Comparison of ENCODE assay signal across 28 cellular contexts in genomic region chr2:5740073-5740472, GRCh38. TPM values are rescaled to one million over a fixed set of nuclear protein-coding genes. Genes with fewer than 3 reads are reported as not detected.
"Had no signal": no experiment of that assay in that cellular context is flagged by ENCODE, and none has a peak within 500 bp of the region (broad histone marks: within the 10 kb centered on the region; RNA-seq: fewer than 3 reads in every experiment).

No MANE protein-coding gene starts in this region.

- H3K27ac ChIP-seq: adrenal gland, body of pancreas, SK-N-MC, WERI-Rb-1 had no signal

- DNase-seq: activated CD4-positive, alpha-beta memory T cell treated with anti-CD3 and anti-CD28 coated beads, Interleukin-2, amount 10 ng/mL, durations not matched to agents 7 days and 5 days; activated CD4-positive, alpha-beta T cell treated with anti-CD3 and anti-CD28 coated beads for 36 hours; activated CD4-positive, alpha-beta T cell treated with anti-CD3 and anti-CD28 coated beads, Interleukin-2, amount 50 U/mL, for 1 hour; activated CD8-positive, alpha-beta memory T cell treated with anti-CD3 and anti-CD28 coated beads, Interleukin-2, amount 50 U/mL, for 4 hours; activated naive CD4-positive, alpha-beta T cell treated with anti-CD3 and anti-CD28 coated beads, Interleukin-2, amount 50 U/mL, for 16 hours; activated naive CD8-positive, alpha-beta T cell treated with anti-CD3 and anti-CD28 coated beads, Interleukin-2, amount 10 ng/mL, durations not matched to agents 7 days and 5 days; activated T-cell treated with anti-CD3 and anti-CD28 coated beads, Interleukin-2, amount 50 U/mL, for 72 hours; adrenal gland; aorta; body of pancreas; central memory CD4-positive, alpha-beta T cell; Karpas-422; NCI-H1105 treated with DMSO at 0.1 percent for 48 hours; NCI-H1436 treated with DMSO at 0.1 percent for 48 hours; NCI-H187; NCI-H345; NCI-H510A; NCI-H526 treated with DMSO at 0.1 percent for 48 hours; NCI-H82; OCI-M1; RPMI8226; T-helper 1 cell; WERI-Rb-1 had no signal

- H3K9me3 ChIP-seq: adrenal gland, body of pancreas had no signal

- H3K27me3 ChIP-seq: adrenal gland, body of pancreas had no signal

- H3K36me3 ChIP-seq: adrenal gland, WERI-Rb-1 had no signal

- ATAC-seq: activated CD4-positive, alpha-beta T cell treated with anti-CD3 and anti-CD28 coated beads for 36 hours; activated T-cell treated with anti-CD3 and anti-CD28 coated beads, Interleukin-2, amount 50 U/mL, for 72 hours; body of pancreas; Panc1; Right ventricle myocardium inferior had no signal

- H3K4me1 ChIP-seq: adrenal gland, body of pancreas had no signal

- H3K4me3 ChIP-seq: adrenal gland, body of pancreas, SK-N-MC had no signal

RNA-seq across cellular contexts. Expression of gene SOX11, which starts 47.9 kb away (rescaled TPM):
- total RNA-seq: activated CD4-positive, alpha-beta memory T cell treated with anti-CD3 and anti-CD28 coated beads, Interleukin-2, amount 10 ng/mL, durations not matched to agents 7 days and 5 days; activated CD4-positive, alpha-beta T cell treated with anti-CD3 and anti-CD28 coated beads for 36 hours; activated naive CD8-positive, alpha-beta T cell treated with anti-CD3 and anti-CD28 coated beads, Interleukin-2, amount 10 ng/mL, durations not matched to agents 7 days and 5 days; activated T-cell treated with anti-CD3 and anti-CD28 coated beads, Interleukin-2, amount 50 U/mL, for 72 hours; bronchial epithelial cell; T-helper 2 cell treated with Interferon-gamma antibody and Interleukin-4, amounts not matched to agents 100 ng/mL and 5 ng/mL, for 36 hours had no signal
